15 cellular contexts compared by ENCODE assay signal in genomic region chr9:114248274-114248673, GRCh38.
"Had no signal": no experiment of that assay in that cellular context is flagged by ENCODE, and none has a peak within 500 bp of the region (broad histone marks: within the 10 kb centered on the region; RNA-seq: fewer than 3 reads in every experiment).

No MANE protein-coding gene starts in this region.

- H3K27ac ChIP-seq: colonic mucosa, gastroesophageal sphincter had no signal

- H3K4me1 ChIP-seq: colonic mucosa had no signal

- H3K36me3 ChIP-seq: colonic mucosa, gastroesophageal sphincter had no signal

- H3K27me3 ChIP-seq: colonic mucosa, gastroesophageal sphincter had no signal

- H3K4me3 ChIP-seq: colonic mucosa, gastroesophageal sphincter had no signal

- ATAC-seq: activated CD8-positive, alpha-beta T cell treated with anti-CD3 and anti-CD28 coated beads for 36 hours; activated naive CD8-positive, alpha-beta T cell treated with anti-CD3 and anti-CD28 coated beads, Interleukin-2, amount 50 U/mL, for 24 hours; gastroesophageal sphincter; naive thymus-derived CD8-positive, alpha-beta T cell; sciatic nerve had no signal

- DNase-seq: activated B cell treated with CpG ODN at 0.5 μM for 24 hours; activated CD4-positive, alpha-beta T cell treated with anti-CD3 and anti-CD28 coated beads, Interleukin-2, amount 50 U/mL, for 1 hour; activated CD8-positive, alpha-beta T cell treated with anti-CD3 and anti-CD28 coated beads for 36 hours; activated naive CD8-positive, alpha-beta T cell treated with anti-CD3 and anti-CD28 coated beads, Interleukin-2, amount 50 U/mL, for 24 hours; activated T-cell treated with anti-CD3 and anti-CD28 coated beads, Interleukin-2, amount 50 U/mL, for 48 hours; colonic mucosa; effector CD8-positive, alpha-beta T cell; naive thymus-derived CD8-positive, alpha-beta T cell; small intestine; stimulated activated CD4-positive, alpha-beta T cell treated with anti-CD3 and anti-CD28 coated beads, Interleukin-1b, Interleukin-23, amount 100 ng/mL, for 48 hours; stimulated activated naive CD4-positive, alpha-beta T cell; T-helper 1 cell; trophoblast cell had no signal

- H3K9me3 ChIP-seq: colonic mucosa, gastroesophageal sphincter had no signal
